Comparison of ENCODE assay signal across 8 cellular contexts in genomic region chr11:46381046-46381835, GRCh38. TPM values are rescaled to one million over a fixed set of nuclear protein-coding genes. Genes with fewer than 3 reads are reported as not detected.
A peak's percentile ranks its signal among the peaks of the same experiment; 100 is the strongest.
DNase-seq lines count a peak whose midpoint lies in the region; ATAC-seq, FAIRE-seq and TF ChIP-seq lines count a peak whose summit lies in the region.

TSS of gene MDK (plus strand) at chr11:46381669. CDS start at chr11:46382058, 389 bp downstream.

- POLR2A ChIA-PET in HEK293 (lab: Yijun Ruan, JAX), result no interaction called here

- H3K4me3 ChIP-seq in BLaER1 (peak within 1 kb of the TSS; percentile 73), HEK293 (ENCODE audit: low read depth, low read length) (peak within 1 kb of the TSS; percentile 52), WERI-Rb-1 (ENCODE audit: low read depth, low read length) (peak within 1 kb of the TSS; percentile 57)

- DNase-seq in WERI-Rb-1 (peak; percentile 43), foreskin keratinocyte (no peak), occipital lobe (lab: John Stamatoyannopoulos, UW) (no peak), D721Med (ENCODE audit: insufficient read length, low spot score) (no peak), kidney glomerular epithelial cell (lab: John Stamatoyannopoulos, UW) (no peak)

- peak; percentile 23 for ATAC-seq in foreskin keratinocyte
- ATAC-seq in HG03280 (IDR thresholded peaks at IDR 0.05; ENCODE audit: unreplicated experiment), result no peak

- H3K36me3 ChIP-seq in BLaER1 (peaks cover 41% of the 10 kb centered on the region), HEK293 (ENCODE audit: control insufficient read depth in 2 of 2, insufficient read depth in 1 of 2, low read length in 2 of 2) (peaks cover 0 to 38% of the 10 kb centered on the region in 2 experiments; a peak in 1 of 3 replicates), WERI-Rb-1 (peaks cover 44% of the 10 kb centered on the region)

- TF ChIP-seq CTCF in HEK293 (tag by site-specific recombination; IDR thresholded peaks at IDR 0.05) (no peak), WERI-Rb-1 (IDR thresholded peaks at IDR 0.05; ENCODE audit: low read depth, low read length) (no peak), foreskin keratinocyte (conservative IDR thresholded peaks at IDR 0.05) (no peak), D721Med (IDR thresholded peaks at IDR 0.05; ENCODE audit: insufficient read depth, missing control alignments) (no peak)

- H3K4me2 ChIP-seq in BLaER1, result peak within 1 kb of the TSS; percentile 95

- H3K27me3 ChIP-seq in BLaER1 (peaks cover 12% of the 10 kb centered on the region), WERI-Rb-1 (ENCODE audit: insufficient read depth, low read depth, severe bottlenecking) (no peaks in the 10 kb centered on the region), foreskin keratinocyte (peaks cover 13% of the 10 kb centered on the region)

- CTCF ChIA-PET in HEK293 (lab: Yijun Ruan, JAX), result interaction anchor here (0.7 kb wide), 3 partner anchors 8 to 141 kb away, joined by 3 to 4 read pairs (median 3); no protein-coding TSS in a partner anchor

- peaks cover 51% of the 10 kb centered on the region for H4K20me1 ChIP-seq in BLaER1

- H3K27ac ChIP-seq in BLaER1, result peak within 1 kb of the TSS; percentile 90
- peak within 1 kb of the TSS; percentile 78 for H3K27ac ChIP-seq in HEK293 (ENCODE audit: extremely low read depth, low read depth, low read length)
- H3K27ac ChIP-seq in WERI-Rb-1, result peak within 1 kb of the TSS; percentile 79
- H3K27ac ChIP-seq in foreskin keratinocyte, result no peak within 1 kb of the TSS

- H3K9ac ChIP-seq in BLaER1, result peak within 1 kb of the TSS; percentile 91

- H3K9me3 ChIP-seq in BLaER1 (no peaks in the 10 kb centered on the region), HEK293 (ENCODE audit: control insufficient read depth, insufficient read depth, low read depth, low read length) (no peaks in the 10 kb centered on the region), WERI-Rb-1 (ENCODE audit: severe bottlenecking) (no peaks in the 10 kb centered on the region)

- H3K4me1 ChIP-seq in BLaER1 (peaks cover 40% of the 10 kb centered on the region), HEK293 (ENCODE audit: control insufficient read depth, insufficient read depth, low read length) (no peaks in the 10 kb centered on the region), foreskin keratinocyte (peaks cover 3% of the 10 kb centered on the region)

- FAIRE-seq in D721Med (lab: Jason Lieb, UNC), result no peak

TF ChIP-seq in HEK293, 187 proteins besides CTCF, POLR2A, EP300 and RAD21 (continues in another document):
- TF ChIP-seq ZNF274 (IDR thresholded peaks at IDR 0.05; ENCODE audit: low read length), result no peak
- no peak for TF ChIP-seq ZNF274 (tag by site-specific recombination; IDR thresholded peaks at IDR 0.05; ENCODE audit: borderline replicate concordance)
- TF ChIP-seq ZIC2 (tag by site-specific recombination; IDR thresholded peaks at IDR 0.05), result peak; percentile 75
- peak; percentile 33 for TF ChIP-seq ZBTB26 (tag by site-specific recombination; optimal IDR thresholded peaks at IDR 0.05)
- no peak for TF ChIP-seq ZBTB1 (tag by site-specific recombination; IDR thresholded peaks at IDR 0.05)
- TF ChIP-seq ZNF211 (tag by site-specific recombination; IDR thresholded peaks at IDR 0.05; ENCODE audit: low read depth), result no peak
- no peak for TF ChIP-seq ZNF248 (tag by site-specific recombination; IDR thresholded peaks at IDR 0.05)
- TF ChIP-seq HIC1 (tag by site-specific recombination; IDR thresholded peaks at IDR 0.05), result no peak
- no peak for TF ChIP-seq GLI4 (tag by site-specific recombination; IDR thresholded peaks at IDR 0.05)
- TF ChIP-seq ZNF391 (tag by site-specific recombination; IDR thresholded peaks at IDR 0.05; ENCODE audit: borderline replicate concordance, low read depth), result no peak
- peak; percentile 96 for TF ChIP-seq ZBTB20 (tag by site-specific recombination; IDR thresholded peaks at IDR 0.05)
- TF ChIP-seq ZNF76 (tag by site-specific recombination; IDR thresholded peaks at IDR 0.05; ENCODE audit: borderline replicate concordance, low read depth), result no peak
- TF ChIP-seq ZBTB8A (tag by site-specific recombination; IDR thresholded peaks at IDR 0.05), result peak; percentile 77
- no peak for TF ChIP-seq ZNF221 (tag by site-specific recombination; IDR thresholded peaks at IDR 0.05; ENCODE audit: borderline replicate concordance)
- no peak for TF ChIP-seq ZNF514 (tag by site-specific recombination; IDR thresholded peaks at IDR 0.05)
- peak; percentile 47; the same call in 1 of the 2 replicates for TF ChIP-seq PATZ1 (tag by site-specific recombination; IDR thresholded peaks at IDR 0.05)
- no peak for TF ChIP-seq ZNF580 (tag by site-specific recombination; IDR thresholded peaks at IDR 0.05)
- no peak for TF ChIP-seq OSR2 (tag by site-specific recombination; IDR thresholded peaks at IDR 0.05)
- TF ChIP-seq KLF8 (tag by site-specific recombination; IDR thresholded peaks at IDR 0.05), result peak; percentile 35; the same call in 1 of the 2 replicates
- no peak; the same call in 1 of the 2 replicates for TF ChIP-seq ZBTB48 (tag by site-specific recombination; IDR thresholded peaks at IDR 0.05)
- TF ChIP-seq ZNF830 (tag by site-specific recombination; IDR thresholded peaks at IDR 0.05; ENCODE audit: low read depth), result no peak
- no peak for TF ChIP-seq ZNF768 (tag by site-specific recombination; IDR thresholded peaks at IDR 0.05)
- TF ChIP-seq BCL11B (tag by site-specific recombination; IDR thresholded peaks at IDR 0.05; ENCODE audit: low read depth), result no peak
- TF ChIP-seq ZNF585B (tag by site-specific recombination; IDR thresholded peaks at IDR 0.05), result no peak
- TF ChIP-seq ZNF398 (tag by site-specific recombination; IDR thresholded peaks at IDR 0.05), result no peak
- TF ChIP-seq ZNF146 (tag by site-specific recombination; IDR thresholded peaks at IDR 0.05), result no peak
- TF ChIP-seq ZNF223 (tag by site-specific recombination; IDR thresholded peaks at IDR 0.05), result no peak
- no peak for TF ChIP-seq ZNF335 (tag by site-specific recombination; conservative IDR thresholded peaks at IDR 0.05)

RNA-seq across cellular contexts. Expression of gene MDK, which starts in this region (rescaled TPM):
- 23.4 and 24.2 TPM in 2 replicates for total RNA-seq in foreskin keratinocyte
- 50.6 and 56.0 TPM in 2 replicates for polyA plus RNA-seq in foreskin keratinocyte
- total RNA-seq in occipital lobe, result 15.1 TPM
